17 cellular contexts compared by ENCODE assay signal in the genomic region with DNA sequence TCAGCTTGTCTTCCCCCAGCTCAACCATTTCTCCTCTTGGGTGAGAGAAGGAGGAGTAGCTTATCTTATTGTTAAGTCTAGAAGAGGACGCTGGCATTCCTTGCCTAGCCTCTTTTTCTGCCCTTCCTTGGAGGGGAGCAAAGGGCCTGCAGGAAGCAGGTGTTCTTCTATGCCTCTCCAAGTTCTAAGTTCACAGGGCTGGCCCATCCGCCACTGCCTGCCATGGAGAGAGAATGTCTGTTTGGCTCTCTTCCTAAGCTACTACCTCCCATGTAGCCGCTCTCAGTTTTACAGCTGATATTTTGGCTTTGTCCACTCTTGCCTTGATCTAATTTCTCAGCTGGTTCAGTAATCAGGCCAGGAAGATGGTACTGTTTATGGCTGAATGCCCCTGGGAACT.
A peak's percentile ranks its signal among the peaks of the same experiment; 100 is the strongest.
DNase-seq lines count a peak whose midpoint lies in the region; ATAC-seq and TF ChIP-seq lines count a peak whose summit lies in the region.
"Had no signal": no experiment of that assay in that cellular context is flagged by ENCODE, and none has a peak within 500 bp of the region (broad histone marks: within the 10 kb centered on the region; RNA-seq: fewer than 3 reads in every experiment).

No MANE protein-coding gene starts in this region.

- TF ChIP-seq CTCF in heart right ventricle (IDR thresholded peaks at IDR 0.05): no peak

- H3K4me1 ChIP-seq in heart right ventricle: peaks cover 0 to 23% (median 0%) of the 10 kb centered on the region in 9 donors

- H3K9me3 ChIP-seq in heart right ventricle: no peaks in the 10 kb centered on the region

- H3K27me3 ChIP-seq in heart right ventricle: peaks cover 0 to 23% (median 0%) of the 10 kb centered on the region in 7 donors

- intact Hi-C loops in heart right ventricle (cut with DNase I) (no loop called here), cardiac septum (cut with DNase I) (loop anchor here (10.0 kb wide), 1 partner anchor 208 kb away; no protein-coding TSS in a partner anchor), left colon (cut with DNase I, micrococcal nuclease) (no loop called here), posterior vena cava (cut with DNase I) (no loop called here)

- H3K27ac ChIP-seq in heart right ventricle: peak overlapping the region in 1 of 10 donors; percentile 38
- H3K27ac ChIP-seq: GM23248 had no signal

- DNase-seq in heart right ventricle (no peak), cardiac septum (ENCODE audit: low spot score) (no peak), dermis blood vessel endothelial cell (peak; percentile 53), left colon (no peak), retina (peak; percentile 16), globus pallidus (ENCODE audit: low spot score) (no peak), posterior vena cava (ENCODE audit: low spot score) (no peak)
- DNase-seq: C1 segment of cervical spinal cord; Calu3; CD4-positive, alpha-beta memory T cell; COR-L47; DMS53; DMS79 treated with DMSO at 0.1 percent for 48 hours; GM23248; H7; HCEC 1CT had no signal

- 64% methylated on average over 3 of the region's 3 CpGs for WGBS in heart right ventricle, 2 donors

- H3K36me3 ChIP-seq in heart right ventricle: peaks cover 0 to 6% (median 0%) of the 10 kb centered on the region in 9 donors

- no peak overlapping the region for H3K4me3 ChIP-seq in heart right ventricle
- H3K4me3 ChIP-seq: GM23248 had no signal

- peak in 5 of 8 donors; percentile 27 to 72 (median 57) for ATAC-seq in heart right ventricle
- ATAC-seq in left colon: peak; percentile 38
- ATAC-seq in GM18520 (IDR thresholded peaks at IDR 0.05; ENCODE audit: unreplicated experiment): no peak

Comparison
In these comparisons a context has a peak if more than half of its experiments do, and no peak if none do; other contexts are left out.
1. DNase-seq: peak in dermis blood vessel endothelial cell (single experiment) and retina (single experiment); none in heart right ventricle (0 of 2), cardiac septum (single experiment), left colon (0 of 2), globus pallidus (single experiment) and posterior vena cava (single experiment).